ENCODE assay signal across 23 cellular contexts in the genomic region with DNA sequence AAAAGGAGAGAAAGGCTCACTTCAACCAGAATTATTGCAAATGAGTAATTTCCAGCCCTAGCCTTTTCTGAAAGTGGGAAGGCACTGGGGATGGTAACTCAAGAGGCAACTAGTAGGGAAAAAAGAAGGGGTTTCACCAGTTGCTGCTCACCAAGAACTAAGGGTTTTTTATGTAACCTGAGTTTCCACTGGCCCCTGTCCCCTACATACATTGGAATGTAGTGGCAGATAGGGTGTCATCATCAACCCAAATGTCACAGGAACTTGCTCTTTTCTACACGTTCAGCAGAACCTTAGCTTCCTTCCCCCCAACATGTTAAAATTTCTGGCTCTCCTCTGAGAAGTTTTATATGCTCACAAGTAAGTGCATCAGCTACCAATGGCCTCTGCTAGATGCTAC. TPM values are rescaled to one million over a fixed set of nuclear protein-coding genes. Genes with fewer than 3 reads are reported as not detected.
"Had no signal": no experiment of that assay in that cellular context is flagged by ENCODE, and none has a peak within 500 bp of the region (broad histone marks: within the 10 kb centered on the region; RNA-seq: fewer than 3 reads in every experiment).

No MANE protein-coding gene starts in this region.

- H3K4me3 ChIP-seq: heart left ventricle, left ventricle myocardium inferior, lung, psoas muscle, spleen, suprapubic skin, thyroid gland had no signal

- H3K36me3 ChIP-seq: heart left ventricle, left ventricle myocardium inferior, spleen, suprapubic skin, thyroid gland had no signal

- ATAC-seq: heart left ventricle, left cardiac atrium, psoas muscle, sciatic nerve had no signal

- H3K4me3 Mint-ChIP-seq: dendritic cell treated with granulocyte-macrophage colony-stimulating factor and Interleukin-4, amounts not matched to agents 40 ng/mL and 50 ng/mL, for 4 days; immature natural killer cell; naive B cell; nephron progenitor cell; stimulated activated naive B cell treated with anti-CD40 and anti-IgM and Interleukin-4, amounts not matched to agents 10 μg/mL and 1 μg/mL and 100 μg/mL, for 72 hours; type B pancreatic cell had no signal

- H3K4me1 ChIP-seq: heart left ventricle, left ventricle myocardium inferior, spleen, suprapubic skin, thyroid gland had no signal

- DNase-seq: cerebellar nuclear complex; erythroblast; foreskin melanocyte; heart left ventricle; immature natural killer cell; left cardiac atrium; left ventricle myocardium inferior; mesendoderm; naive B cell; nephron progenitor cell; psoas muscle; retina; spleen; stimulated activated CD4-positive, alpha-beta T cell treated with anti-CD3 and anti-CD28 coated beads, Interleukin-15, amount 100 ng/mL, for 24 hours; stimulated activated CD4-positive, alpha-beta T cell treated with anti-CD3 and anti-CD28 coated beads, Interleukin-2, amount 100 ng/mL, for 24 hours; stimulated activated CD4-positive, alpha-beta T cell treated with anti-CD3 and anti-CD28 coated beads, Interleukin-4, amount 100 ng/mL, for 4 hours; stimulated activated naive B cell treated with anti-CD40 and anti-IgM and Interleukin-4, amounts not matched to agents 10 μg/mL and 1 μg/mL and 100 μg/mL, for 72 hours; thyroid gland had no signal

- H3K27me3 ChIP-seq: heart left ventricle, suprapubic skin, thyroid gland had no signal

- H3K27ac Mint-ChIP-seq: dendritic cell treated with granulocyte-macrophage colony-stimulating factor and Interleukin-4, amounts not matched to agents 40 ng/mL and 50 ng/mL, for 4 days; immature natural killer cell; naive B cell; nephron progenitor cell; stimulated activated naive B cell treated with anti-CD40 and anti-IgM and Interleukin-4, amounts not matched to agents 10 μg/mL and 1 μg/mL and 100 μg/mL, for 72 hours; type B pancreatic cell had no signal

- H3K9me3 ChIP-seq: left ventricle myocardium inferior, psoas muscle, suprapubic skin, thyroid gland had no signal

- H3K36me3 Mint-ChIP-seq: immature natural killer cell; naive B cell; stimulated activated naive B cell treated with anti-CD40 and anti-IgM and Interleukin-4, amounts not matched to agents 10 μg/mL and 1 μg/mL and 100 μg/mL, for 72 hours; type B pancreatic cell had no signal

- H3K9me3 Mint-ChIP-seq: nephron progenitor cell, type B pancreatic cell had no signal

- H3K27me3 Mint-ChIP-seq: dendritic cell treated with granulocyte-macrophage colony-stimulating factor and Interleukin-4, amounts not matched to agents 40 ng/mL and 50 ng/mL, for 4 days; type B pancreatic cell had no signal

- H3K27ac ChIP-seq: heart left ventricle, left ventricle myocardium inferior, psoas muscle, spleen, suprapubic skin, thyroid gland had no signal

- H3K4me1 Mint-ChIP-seq: immature natural killer cell; naive B cell; nephron progenitor cell; stimulated activated naive B cell treated with anti-CD40 and anti-IgM and Interleukin-4, amounts not matched to agents 10 μg/mL and 1 μg/mL and 100 μg/mL, for 72 hours had no signal

RNA-seq across cellular contexts. Expression of gene PKHD1, which starts 38.2 kb away (rescaled TPM):
- total RNA-seq: left cardiac atrium, left ventricle myocardium inferior, spleen had no signal
- polyA plus RNA-seq: heart left ventricle, immature natural killer cell, spleen had no signal
